Comparison of ENCODE assay signal across 3 cellular contexts in the genomic region with DNA sequence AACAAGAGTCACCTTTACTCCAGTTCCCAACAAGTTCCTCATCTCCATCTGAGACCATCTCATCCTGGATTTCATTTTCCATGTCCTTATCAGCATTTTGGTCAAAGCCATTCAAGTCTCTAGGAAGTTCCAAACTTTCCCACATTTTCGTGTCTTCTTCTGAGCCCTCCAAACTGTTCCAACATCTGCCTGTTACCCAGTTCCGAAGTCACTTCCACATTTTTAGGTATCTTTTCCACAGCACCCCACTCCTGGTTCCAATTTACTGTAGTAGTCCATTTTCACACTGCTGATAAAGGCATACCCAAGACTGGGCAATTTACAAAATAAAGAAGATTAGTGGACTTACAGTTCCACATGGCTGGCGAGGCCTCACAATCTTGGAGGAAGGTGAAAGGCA. TPM values are rescaled to one million over a fixed set of nuclear protein-coding genes. Genes with fewer than 3 reads are reported as not detected.
DNase-seq lines count a peak whose midpoint lies in the region; ATAC-seq, FAIRE-seq and TF ChIP-seq lines count a peak whose summit lies in the region.
"Not testable (repeated sequence)": the region's sequence is repeated elsewhere in the genome, so short reads cannot be mapped to it uniquely, and the experiment has no call there.

No MANE protein-coding gene starts in this region.

- H3K4me1 Mint-ChIP-seq in endothelial cell (ENCODE audit: unreplicated experiment): peaks cover 18% of the 10 kb centered on the region

- TF ChIP-seq EP300 in K562 (IDR thresholded peaks at IDR 0.05; ENCODE audit: low read length): not testable (repeated sequence)

- not testable (repeated sequence) for TF ChIP-seq CTCF in HEK293 (tag by site-specific recombination; IDR thresholded peaks at IDR 0.05); K562 (IDR thresholded peaks at IDR 0.05 in 2 of 3, conservative IDR thresholded peaks at IDR 0.05 in 1 of 3; ENCODE audit: insufficient read depth in 2 of 3, low read depth in 1 of 3, low read length in 3 of 3); endothelial cell (IDR thresholded peaks at IDR 0.05; ENCODE audit: unreplicated experiment)

- not testable (repeated sequence) for H3K27ac Mint-ChIP-seq in endothelial cell (ENCODE audit: unreplicated experiment)

- not testable (repeated sequence) for H3K79me2 ChIP-seq in K562 (ENCODE audit: control insufficient read depth, insufficient read depth, low read length)

- not testable (repeated sequence) for TF ChIP-seq RAD21 in K562 (CRISPR knock-in tag; conservative IDR thresholded peaks at IDR 0.05 in 1 of 2, IDR thresholded peaks at IDR 0.05 in 1 of 2)

- not testable (repeated sequence) for FAIRE-seq in K562 (lab: Jason Lieb, UNC)

- intact Hi-C loops in K562 (cut with micrococcal nuclease): not testable (repeated sequence)

- not testable (repeated sequence) for TF ChIP-seq POLR2A in K562 (conservative IDR thresholded peaks at IDR 0.05)

- H3K9ac ChIP-seq in K562 (ENCODE audit: insufficient read depth in 1 of 2, low read depth in 2 of 2, low read length in 2 of 2): not testable (repeated sequence)

- peaks cover 18% of the 10 kb centered on the region for H3K9me3 Mint-ChIP-seq in endothelial cell (ENCODE audit: unreplicated experiment)

- not testable (repeated sequence) for H3K27me3 ChIP-seq in K562 (ENCODE audit: control insufficient read depth in 2 of 2, insufficient read depth in 2 of 2, low read length in 2 of 2)

- not testable (repeated sequence) for H3K4me2 ChIP-seq in K562 (ENCODE audit: insufficient read depth, low read length)

- not testable (repeated sequence) for H3K27ac ChIP-seq in HEK293 (ENCODE audit: extremely low read depth, low read depth, low read length); K562 (ENCODE audit: extremely low read depth, low read depth, low read length)

- WGBS in K562 (ENCODE audit: insufficient coverage, low coverage, missing lambda C conversion rate): 96% methylated on average over 3 of the region's 3 CpGs

- H3K4me1 ChIP-seq in HEK293 (ENCODE audit: control insufficient read depth, insufficient read depth, low read length); K562 (replicated peaks in 1 of 2; ENCODE audit: control insufficient read depth in 2 of 2, insufficient read depth in 2 of 2, low read length in 2 of 2): not testable (repeated sequence)

- ATAC-seq in K562: not testable (repeated sequence)

- H3K27me3 Mint-ChIP-seq in endothelial cell (ENCODE audit: unreplicated experiment): not testable (repeated sequence)

- H4K20me1 ChIP-seq in K562 (replicated peaks; ENCODE audit: control insufficient read depth, insufficient read depth, low read length): not testable (repeated sequence)

- CTCF ChIA-PET in HEK293 (lab: Yijun Ruan, JAX); K562 (lab: Yijun Ruan, JAX; ENCODE audit: low intra/inter-chr PET ratio): not testable (repeated sequence)

- H2AFZ ChIP-seq in K562 (ENCODE audit: low read depth, low read length): not testable (repeated sequence)

- not testable (repeated sequence) for H3K9me1 ChIP-seq in K562 (ENCODE audit: control insufficient read depth, insufficient read depth, low read length)

- H3K4me3 Mint-ChIP-seq in endothelial cell (ENCODE audit: unreplicated experiment): peak overlapping the region; percentile 82

- BruUV-seq in K562 (replicated peaks; lab: Mats Ljungman, UMichigan): not testable (repeated sequence)

- H3K36me3 ChIP-seq in HEK293 (ENCODE audit: control insufficient read depth in 2 of 2, insufficient read depth in 1 of 2, low read length in 2 of 2): not testable (repeated sequence)
- H3K36me3 ChIP-seq in K562 (ENCODE audit: control insufficient read depth, insufficient read depth, low read length): peaks cover 17% of the 10 kb centered on the region

- DNase-seq in K562 (ENCODE audit: extremely low read depth in 1 of 4, low spot score in 3 of 4); endothelial cell (ENCODE audit: low spot score): not testable (repeated sequence)

- H3K4me3 ChIP-seq in HEK293 (ENCODE audit: low read depth, low read length); K562: not testable (repeated sequence)

- in situ Hi-C loops in K562 (cut with MboI): not testable (repeated sequence)

- peaks cover 57% of the 10 kb centered on the region for H3K36me3 Mint-ChIP-seq in endothelial cell (ENCODE audit: low read depth, unreplicated experiment)

- POLR2A ChIA-PET in HEK293 (lab: Yijun Ruan, JAX); K562 (lab: Yijun Ruan, JAX): not testable (repeated sequence)

- not testable (repeated sequence) for H3K9me3 ChIP-seq in HEK293 (ENCODE audit: control insufficient read depth, insufficient read depth, low read depth, low read length); K562 (replicated peaks; ENCODE audit: control insufficient read depth, insufficient read depth, low read depth, low read length)

TF ChIP-seq in HEK293, 187 proteins besides CTCF, POLR2A, EP300 and RAD21:
- peak; percentile 90 for TF ChIP-seq ZNF707 (tag by site-specific recombination; IDR thresholded peaks at IDR 0.05)
TF ChIP-seq in HEK293: peak in this region for 1; not testable (repeated sequence) for 186.

TF ChIP-seq in K562, 482 proteins besides CTCF, POLR2A, EP300 and RAD21:
- TF ChIP-seq ZNF75A (CRISPR knock-in tag; IDR thresholded peaks at IDR 0.05) (peak; percentile 62; the same call in 1 of the 2 replicates), CBX3 (IDR thresholded peaks at IDR 0.05; ENCODE audit: borderline replicate concordance in 1 of 2, low read length in 2 of 2) (peak in 1 of 2 experiments; percentile 68; a peak in 1 of 3 replicates), ZNF707 (CRISPR knock-in tag; conservative IDR thresholded peaks at IDR 0.05) (peak; percentile 95)
- TF ChIP-seq, protein P1, sequence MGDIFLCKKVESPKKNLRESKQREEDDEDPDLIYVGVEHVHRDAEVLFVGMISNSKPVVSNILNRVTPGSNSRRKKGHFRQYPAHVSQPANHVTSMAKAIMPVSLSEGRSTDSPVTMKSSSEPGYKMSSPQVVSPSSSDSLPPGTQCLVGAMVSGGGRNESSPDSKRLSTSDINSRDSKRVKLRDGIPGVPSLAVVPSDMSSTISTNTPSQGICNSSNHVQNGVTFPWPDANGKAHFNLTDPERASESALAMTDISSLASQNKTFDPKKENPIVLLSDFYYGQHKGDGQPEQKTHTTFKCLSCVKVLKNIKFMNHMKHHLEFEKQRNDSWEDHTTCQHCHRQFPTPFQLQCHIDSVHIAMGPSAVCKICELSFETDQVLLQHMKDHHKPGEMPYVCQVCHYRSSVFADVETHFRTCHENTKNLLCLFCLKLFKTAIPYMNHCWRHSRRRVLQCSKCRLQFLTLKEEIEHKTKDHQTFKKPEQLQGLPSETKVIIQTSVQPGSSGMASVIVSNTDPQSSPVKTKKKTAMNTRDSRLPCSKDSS (IDR thresholded peaks at IDR 0.05; ENCODE audit: low read depth, partially characterized antibody): peak; percentile 52

RNA-seq across cellular contexts. Expression of gene MON2, which starts 47.5 kb away (rescaled TPM):
- total RNA-seq in K562 (2011; cell fraction: chromatin; rRNA removed; ENCODE audit: low replicate concordance): 113 and 388 TPM in 2 replicates
- 35.9 and 48.8 TPM in 2 replicates for total RNA-seq in K562 (2011; cell fraction: nucleolus; rRNA removed)
- total RNA-seq in K562 (2011; cell fraction: nucleoplasm; rRNA removed): 90.5 and 118 TPM in 2 replicates
- total RNA-seq in K562 (2014; rRNA removed) (7.6 and 8.0 TPM in 2 replicates), K562 (2014; rRNA removed; fragmentation: Illumina TruSeq; extraction: Trizol) (31.6 and 35.0 TPM in 2 replicates), K562 (2015; rRNA removed; fragmentation: Illumina TruSeq; extraction: Trizol) (22.0 and 24.9 TPM in 2 replicates), K562 (2021) (25.2 and 26.3 TPM in 2 replicates), endothelial cell (ENCODE audit: unreplicated experiment) (31.9 TPM)
- polyA plus RNA-seq in K562 (2011; rRNA removed) (20.1 and 20.9 TPM in 2 replicates), K562 (2014; fragmentation: Illumina TruSeq; extraction: Trizol) (15.8 and 16.8 TPM in 2 replicates), K562 (2014; fragmentation: Nextera tagmentation; extraction: Ambion mirVana) (1 to 10 TPM; 3.6 to 4.3 TPM), K562 (2014; rRNA removed) (11.2 and 11.7 TPM in 2 replicates)
- 1.7 and 7.4 TPM in 2 replicates for polyA plus RNA-seq in K562 (2011; cell fraction: cytosol; rRNA removed)
- polyA plus RNA-seq in K562 (2011; cell fraction: nucleus; rRNA removed): 36.8 and 57.2 TPM in 2 replicates
- polyA plus RNA-seq in K562 (2012): 9.7 and 16.3 TPM in 2 replicates
- polyA minus RNA-seq in K562 (2011; rRNA and poly(A)+ RNA removed): 54.1 and 71.1 TPM in 2 replicates
- 17.0 and 19.7 TPM in 2 replicates for polyA minus RNA-seq in K562 (2011; cell fraction: cytosol; rRNA and poly(A)+ RNA removed)
- 50.9 and 107 TPM in 2 replicates for polyA minus RNA-seq in K562 (2011; cell fraction: nucleus; rRNA and poly(A)+ RNA removed)
